Comparison of ENCODE assay signal across 16 cellular contexts in the genomic region with DNA sequence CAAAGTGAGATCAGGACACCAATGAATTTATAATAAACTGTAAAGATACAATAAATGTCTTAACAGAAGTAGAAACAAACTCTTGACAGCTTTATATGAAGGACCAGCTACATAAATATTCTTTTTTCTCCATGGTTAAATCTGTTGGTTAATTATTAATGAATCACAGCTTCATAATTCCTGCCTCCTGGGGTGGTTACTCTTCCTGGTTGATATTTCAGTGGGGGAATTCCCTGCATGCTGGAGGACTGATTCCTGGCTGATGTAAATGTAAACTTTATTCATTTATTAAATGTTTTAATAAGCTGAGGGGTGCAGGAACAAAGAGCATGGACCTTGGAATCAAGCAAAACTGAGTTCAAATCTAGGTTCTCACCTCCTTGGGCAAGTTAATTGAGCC. TPM values are rescaled to one million over a fixed set of nuclear protein-coding genes. Genes with fewer than 3 reads are reported as not detected.
DNase-seq lines count a peak whose midpoint lies in the region; ATAC-seq, FAIRE-seq and TF ChIP-seq lines count a peak whose summit lies in the region.
"Had no signal": no experiment of that assay in that cellular context is flagged by ENCODE, and none has a peak within 500 bp of the region (broad histone marks: within the 10 kb centered on the region; RNA-seq: fewer than 3 reads in every experiment).

No MANE protein-coding gene starts in this region.

- no peak overlapping the region for H2AFZ ChIP-seq in HepG2 (ENCODE audit: low read length)

- H3K27me3 ChIP-seq in liver (ENCODE audit: control insufficient read depth in 4 of 4, insufficient read depth in 4 of 4, low read length in 3 of 4) (no peaks in the 10 kb centered on the region), HepG2 (ENCODE audit: control insufficient read depth in 1 of 2, insufficient read depth in 2 of 2, low read length in 2 of 2) (no peaks in the 10 kb centered on the region), foreskin keratinocyte (peaks cover 14% of the 10 kb centered on the region)

- DNase-seq in HepG2 (ENCODE audit: low spot score): no peak
- DNase-seq in foreskin keratinocyte: no peak
- DNase-seq in mucosa of descending colon: no peak
- no peak for DNase-seq in activated CD4-positive, alpha-beta T cell treated with anti-CD3 and anti-CD28 coated beads for 36 hours
- no peak for DNase-seq in osteocyte (ENCODE audit: extremely low spot score, unreplicated experiment)
- DNase-seq: CD4-positive, CD25-positive, alpha-beta regulatory T cell; H9; Karpas-422; NCI-H1105 treated with DMSO at 0.1 percent for 48 hours; NCI-H187; NCI-H446 treated with DMSO at 0.1 percent for 48 hours; NCI-H748 treated with DMSO at 0.1 percent for 48 hours; PC-3 had no signal

- ATAC-seq in HepG2: no peak
- peak; percentile 36 for ATAC-seq in foreskin keratinocyte
- ATAC-seq in mucosa of descending colon: peak; percentile 77
- no peak for ATAC-seq in GM18520 (IDR thresholded peaks at IDR 0.05; ENCODE audit: unreplicated experiment)
- no peak for ATAC-seq in activated CD4-positive, alpha-beta T cell treated with anti-CD3 and anti-CD28 coated beads for 36 hours
- ATAC-seq: PC-3 had no signal

- TF ChIP-seq CTCF in liver (IDR thresholded peaks at IDR 0.05; ENCODE audit: low read depth, low read length, missing input control) (no peak), HepG2 (CRISPR knock-in tag; IDR thresholded peaks at IDR 0.05) (no peak), foreskin keratinocyte (conservative IDR thresholded peaks at IDR 0.05) (no peak), mucosa of descending colon (IDR thresholded peaks at IDR 0.05) (no peak), osteocyte (IDR thresholded peaks at IDR 0.05) (no peak)

- TF ChIP-seq EP300 in HepG2 (IDR thresholded peaks at IDR 0.05; ENCODE audit: low read depth in 2 of 2, low read length in 2 of 2): no peak
- no peak for TF ChIP-seq EP300 in HepG2 (CRISPR knock-in tag; IDR thresholded peaks at IDR 0.05; ENCODE audit: borderline replicate concordance)

- H3K4me3 ChIP-seq in liver (ENCODE audit: low read depth in 1 of 3, low read length in 3 of 3) (no peak overlapping the region), HepG2 (replicated peaks in 1 of 3; ENCODE audit: insufficient read depth in 1 of 3, low read depth in 2 of 3, low read length in 3 of 3) (no peak overlapping the region), mucosa of descending colon (no peak overlapping the region)

- H3K36me3 Mint-ChIP-seq in activated CD4-positive, alpha-beta T cell treated with anti-CD3 and anti-CD28 coated beads for 36 hours (ENCODE audit: low read depth): no peaks in the 10 kb centered on the region
- H3K36me3 Mint-ChIP-seq in osteocyte (ENCODE audit: unreplicated experiment): no peaks in the 10 kb centered on the region
- H3K36me3 Mint-ChIP-seq: CD4-positive, CD25-positive, alpha-beta regulatory T cell had no signal

- intact Hi-C loops in HepG2 (cut with micrococcal nuclease; ENCODE audit: unreplicated experiment): no loop called here
- intact Hi-C loops in mucosa of descending colon (cut with DNase I, micrococcal nuclease): no loop called here
- intact Hi-C loops in activated CD4-positive, alpha-beta T cell treated with anti-CD3 and anti-CD28 coated beads for 36 hours (cut with DNase I, micrococcal nuclease): no loop called here

- H3K27ac ChIP-seq in liver (ENCODE audit: low read depth in 1 of 2, low read length in 2 of 2): peak overlapping the region in 1 of 2 donors; percentile 19
- no peak overlapping the region for H3K27ac ChIP-seq in HepG2 (ENCODE audit: extremely low read length, insufficient read depth, low read length)
- no peak overlapping the region for H3K27ac ChIP-seq in foreskin keratinocyte

- in situ Hi-C loops in HepG2 (cut with HindIII; ENCODE audit: extremely low pct_ligation_motif_present, low pct_unique_long_range_greater_than_20kb): no loop called here

- no peak overlapping the region for H3K27ac Mint-ChIP-seq in activated CD4-positive, alpha-beta T cell treated with anti-CD3 and anti-CD28 coated beads for 36 hours
- no peak overlapping the region for H3K27ac Mint-ChIP-seq in osteocyte (ENCODE audit: unreplicated experiment)
- H3K27ac Mint-ChIP-seq: CD4-positive, CD25-positive, alpha-beta regulatory T cell; H9 had no signal

- no peak for TF ChIP-seq POLR2A in HepG2 (IDR thresholded peaks at IDR 0.05; ENCODE audit: insufficient read depth in 1 of 2, low read depth in 2 of 2, low read length in 2 of 2)

- no peak for TF ChIP-seq RAD21 in liver (IDR thresholded peaks at IDR 0.05)
- TF ChIP-seq RAD21 in HepG2 (CRISPR knock-in tag; IDR thresholded peaks at IDR 0.05): no peak

- H3K9ac ChIP-seq in liver (ENCODE audit: low read depth in 1 of 2, low read length in 2 of 2) (no peak overlapping the region), HepG2 (ENCODE audit: insufficient read depth, low read depth, low read length) (no peak overlapping the region)

- H3K4me1 ChIP-seq in liver (ENCODE audit: control insufficient read depth in 4 of 4, insufficient read depth in 4 of 4, low read length in 3 of 4): peaks cover 6 to 33% (median 30%) of the 10 kb centered on the region in 4 donors
- H3K4me1 ChIP-seq in HepG2 (ENCODE audit: insufficient read depth, low read length): no peaks in the 10 kb centered on the region
- no peaks in the 10 kb centered on the region for H3K4me1 ChIP-seq in foreskin keratinocyte
- H3K4me1 ChIP-seq in mucosa of descending colon (ENCODE audit: low read depth): no peaks in the 10 kb centered on the region

- no peaks in the 10 kb centered on the region for H3K36me3 ChIP-seq in liver (ENCODE audit: control insufficient read depth in 4 of 4, insufficient read depth in 3 of 4, low read depth in 1 of 4, low read length in 3 of 4)
- H3K36me3 ChIP-seq in HepG2 (replicated peaks in 1 of 2; ENCODE audit: control insufficient read depth in 1 of 2, insufficient read depth in 2 of 2, low read length in 2 of 2): no peaks in the 10 kb centered on the region
- no peaks in the 10 kb centered on the region for H3K36me3 ChIP-seq in mucosa of descending colon (ENCODE audit: low read depth)

- H3K4me3 Mint-ChIP-seq in activated CD4-positive, alpha-beta T cell treated with anti-CD3 and anti-CD28 coated beads for 36 hours: no peak overlapping the region
- no peak overlapping the region for H3K4me3 Mint-ChIP-seq in osteocyte (ENCODE audit: unreplicated experiment)
- H3K4me3 Mint-ChIP-seq: CD4-positive, CD25-positive, alpha-beta regulatory T cell; H9 had no signal

- no peak for FAIRE-seq in HepG2 (lab: Jason Lieb, UNC)

- H3K79me2 ChIP-seq in HepG2 (ENCODE audit: insufficient read depth, low read length): no peaks in the 10 kb centered on the region

- no peak overlapping the region for H3K4me2 ChIP-seq in HepG2 (ENCODE audit: low read depth, low read length)

- H4K20me1 ChIP-seq in HepG2 (ENCODE audit: insufficient read depth, low read length): no peaks in the 10 kb centered on the region

- no peaks in the 10 kb centered on the region for H3K9me3 Mint-ChIP-seq in activated CD4-positive, alpha-beta T cell treated with anti-CD3 and anti-CD28 coated beads for 36 hours (ENCODE audit: low read depth)
- H3K9me3 Mint-ChIP-seq in osteocyte (ENCODE audit: unreplicated experiment): no peaks in the 10 kb centered on the region
- H3K9me3 Mint-ChIP-seq: H9 had no signal

- CTCF ChIA-PET in HepG2 (lab: Yijun Ruan, JAX; ENCODE audit: low intra/inter-chr PET ratio, low total read pairs): no interaction called here
- CTCF ChIA-PET in activated CD4-positive, alpha-beta T cell treated with anti-CD3 and anti-CD28 coated beads for 36 hours (lab: Charles Lee): interaction anchor here (0.8 kb wide), 1 partner anchor 10 kb away, joined by 4 read pairs; no protein-coding TSS in a partner anchor

- BruUV-seq in HepG2 (replicated peaks; lab: Mats Ljungman, UMichigan): no TSS peak

- H3K27me3 Mint-ChIP-seq in activated CD4-positive, alpha-beta T cell treated with anti-CD3 and anti-CD28 coated beads for 36 hours: peaks cover 10% of the 10 kb centered on the region
- H3K27me3 Mint-ChIP-seq in osteocyte (ENCODE audit: unreplicated experiment): no peaks in the 10 kb centered on the region
- H3K27me3 Mint-ChIP-seq: CD4-positive, CD25-positive, alpha-beta regulatory T cell had no signal

- no peaks in the 10 kb centered on the region for H3K4me1 Mint-ChIP-seq in activated CD4-positive, alpha-beta T cell treated with anti-CD3 and anti-CD28 coated beads for 36 hours
- peaks cover 40% of the 10 kb centered on the region for H3K4me1 Mint-ChIP-seq in osteocyte (ENCODE audit: unreplicated experiment)
- H3K4me1 Mint-ChIP-seq: CD4-positive, CD25-positive, alpha-beta regulatory T cell; H9 had no signal

- POLR2A ChIA-PET in HepG2 (lab: Yijun Ruan, JAX): no interaction called here
- POLR2A ChIA-PET in activated CD4-positive, alpha-beta T cell treated with anti-CD3 and anti-CD28 coated beads for 36 hours (lab: Charles Lee): no interaction called here

- no peaks in the 10 kb centered on the region for H3K9me3 ChIP-seq in liver (ENCODE audit: control insufficient read depth in 4 of 4, low read length in 3 of 4)
- no peaks in the 10 kb centered on the region for H3K9me3 ChIP-seq in HepG2 (ENCODE audit: low read length)
- H3K9me3 ChIP-seq in mucosa of descending colon: no peaks in the 10 kb centered on the region

RNA-seq across cellular contexts. Expression of gene RCAN2, which starts 16.2 kb away (rescaled TPM):
- total RNA-seq in liver: 1 to 10 TPM in 1 of 2 donors, under 1 TPM in 1; 0.19 to 8.2 TPM
- 1 to 10 TPM; 2.1 to 2.8 TPM for polyA plus RNA-seq in liver
- not detected in 2 replicates for total RNA-seq in HepG2 (2016; rRNA removed; fragmentation: Illumina TruSeq; extraction: Trizol)
- not detected in 2 replicates for total RNA-seq in HepG2 (2016; cell fraction: cytosol; rRNA removed; fragmentation: Illumina TruSeq; extraction: Trizol; ENCODE audit: low read depth)
- not detected in 2 replicates for total RNA-seq in HepG2 (2016; cell fraction: insoluble cytoplasmic fraction; rRNA removed; fragmentation: Illumina TruSeq; extraction: Trizol)
- total RNA-seq in HepG2 (2016; cell fraction: membrane; rRNA removed; fragmentation: Illumina TruSeq; extraction: Trizol): not detected in 2 replicates
- total RNA-seq in HepG2 (2016; cell fraction: nucleus; rRNA removed; fragmentation: Illumina TruSeq; extraction: Trizol): not detected in 2 replicates
- polyA plus RNA-seq in HepG2 (2011; rRNA removed): not detected in 2 replicates
- not detected in 2 replicates for polyA plus RNA-seq in HepG2 (2011; cell fraction: cytosol; rRNA removed)
- not detected in 2 replicates for polyA plus RNA-seq in HepG2 (2011; cell fraction: nucleus; rRNA removed)
- polyA plus RNA-seq in HepG2 (2012): not detected in 2 replicates
- polyA plus RNA-seq in HepG2 (2016; cell fraction: cytosol; fragmentation: Illumina TruSeq; extraction: Trizol; ENCODE audit: low read depth): not detected in 2 replicates
- not detected in 2 replicates for polyA plus RNA-seq in HepG2 (2016; cell fraction: insoluble cytoplasmic fraction; fragmentation: Illumina TruSeq; extraction: Trizol; ENCODE audit: low read depth)
- polyA plus RNA-seq in HepG2 (2016; cell fraction: membrane; fragmentation: Illumina TruSeq; extraction: Trizol; ENCODE audit: low read depth): not detected in 2 replicates
- polyA plus RNA-seq in HepG2 (2016; cell fraction: nucleus; fragmentation: Illumina TruSeq; extraction: Trizol; ENCODE audit: insufficient read depth, low read depth): not detected in 2 replicates
- not detected in 2 replicates for polyA minus RNA-seq in HepG2 (2011; rRNA and poly(A)+ RNA removed; ENCODE audit: low replicate concordance)
- not detected in 2 replicates for polyA minus RNA-seq in HepG2 (2011; cell fraction: cytosol; rRNA and poly(A)+ RNA removed)
- not detected in 2 replicates for polyA minus RNA-seq in HepG2 (2011; cell fraction: nucleus; rRNA and poly(A)+ RNA removed)
- not detected in 2 replicates for total RNA-seq in foreskin keratinocyte
- not detected in 2 replicates for polyA plus RNA-seq in foreskin keratinocyte
- total RNA-seq in mucosa of descending colon: 1 to 10 TPM; 5.1 to 6.6 (median 6.1) TPM
- under 1 TPM; 0.57 to 0.91 TPM for total RNA-seq in activated CD4-positive, alpha-beta T cell treated with anti-CD3 and anti-CD28 coated beads for 36 hours
- total RNA-seq in osteocyte: 27.9 and 31.3 TPM in 2 replicates
- total RNA-seq: A673; CD4-positive, CD25-positive, alpha-beta regulatory T cell; PC-3 had no signal

Comparison
In these comparisons a context has a peak if more than half of its experiments do, and no peak if none do; other contexts are left out.
1. ATAC-seq: peak in foreskin keratinocyte (single experiment) and mucosa of descending colon (single experiment); none in HepG2 (single experiment), GM18520 (single experiment) and activated CD4-positive, alpha-beta T cell treated with anti-CD3 and anti-CD28 coated beads for 36 hours (single experiment).